1 cellular context compared by ENCODE assay signal in the genomic region with DNA sequence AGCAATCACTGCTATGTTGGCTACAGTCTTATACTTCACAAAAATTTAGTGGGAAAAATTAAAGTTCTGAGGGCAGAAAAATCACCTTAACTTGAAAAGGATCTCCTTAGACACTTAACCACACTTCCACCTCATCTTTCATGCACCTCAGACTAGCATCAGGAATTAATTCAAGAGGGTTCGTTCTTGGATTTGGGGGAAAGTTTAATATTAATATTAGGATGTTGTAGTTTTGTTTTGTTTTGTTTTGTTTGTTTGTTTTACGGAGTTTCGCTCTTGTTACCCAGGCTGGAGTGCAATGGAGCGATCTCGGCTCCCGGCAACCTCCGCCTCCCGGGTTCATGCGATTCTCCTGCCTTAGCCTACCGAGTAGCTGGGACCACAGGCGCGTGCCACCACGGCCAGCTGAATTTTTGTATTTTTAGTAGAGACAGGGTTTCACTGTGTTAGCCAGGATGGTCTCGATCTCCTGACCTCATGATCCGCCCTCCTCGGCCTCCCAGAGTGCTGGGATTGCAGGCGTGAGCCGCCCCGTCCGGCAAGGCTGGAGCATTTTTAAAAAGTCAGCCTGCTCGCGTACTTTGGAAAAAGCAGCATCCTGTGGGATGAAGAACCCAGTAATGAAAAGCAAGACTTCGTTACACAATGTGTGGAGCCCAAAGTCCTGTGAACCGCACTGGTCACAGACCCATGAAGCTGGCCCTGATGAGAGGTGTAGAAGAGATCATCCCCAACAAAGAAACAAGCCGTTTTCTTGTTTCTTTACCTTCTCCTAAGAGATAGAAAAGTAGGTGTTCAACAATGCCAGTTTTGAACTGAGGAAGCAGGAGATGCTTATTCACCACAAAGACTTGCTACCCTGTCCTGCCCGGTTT.
TF ChIP-seq lines count a peak whose summit lies in the region.

No MANE protein-coding gene starts in this region.

TF ChIP-seq in HepG2, 621 proteins besides CTCF, POLR2A, EP300 and RAD21 (continued from another document):
- TF ChIP-seq CBX2 (IDR thresholded peaks at IDR 0.05; ENCODE audit: low read depth, low read length) (no peak), CBX2 (CRISPR knock-in tag; IDR thresholded peaks at IDR 0.05; ENCODE audit: low read depth) (0 out of 2 replicates have a peak, but pooled peaks have one; percentile 50), ATF7 (IDR thresholded peaks at IDR 0.05) (no peak), ATF7 (CRISPR knock-in tag; IDR thresholded peaks at IDR 0.05) (no peak), ZNF556 (CRISPR knock-in tag; IDR thresholded peaks at IDR 0.05; ENCODE audit: borderline replicate concordance) (no peak), TSC22D2 (CRISPR knock-in tag; IDR thresholded peaks at IDR 0.05; ENCODE audit: borderline replicate concordance) (no peak), ZNF503 (CRISPR knock-in tag; IDR thresholded peaks at IDR 0.05) (0 out of 2 replicates have a peak, but pooled peaks have one; percentile 10), ATF6 (CRISPR knock-in tag; conservative IDR thresholded peaks at IDR 0.05) (no peak), AGO2 (optimal IDR thresholded peaks at IDR 0.05; ENCODE audit: low read depth, low read length) (no peak), ZBTB20 (CRISPR knock-in tag; IDR thresholded peaks at IDR 0.05; ENCODE audit: borderline replicate concordance, low read depth) (no peak), ZNF234 (CRISPR knock-in tag; conservative IDR thresholded peaks at IDR 0.05) (no peak), ZFP36L2 (CRISPR knock-in tag; IDR thresholded peaks at IDR 0.05) (no peak), GTF2F1 (IDR thresholded peaks at IDR 0.05; ENCODE audit: low read length) (no peak), TFE3 (CRISPR knock-in tag; IDR thresholded peaks at IDR 0.05) (no peak), ZNF224 (CRISPR knock-in tag; IDR thresholded peaks at IDR 0.05) (no peak), ZFP82 (CRISPR knock-in tag; IDR thresholded peaks at IDR 0.05; ENCODE audit: borderline replicate concordance) (no peak), CEBPG (CRISPR knock-in tag; IDR thresholded peaks at IDR 0.05) (peak; percentile 15; the same call in 1 of the 2 replicates), SCMH1 (CRISPR knock-in tag; IDR thresholded peaks at IDR 0.05; ENCODE audit: borderline replicate concordance) (no peak), RAD51 (IDR thresholded peaks at IDR 0.05; ENCODE audit: borderline replicate concordance) (no peak), ZNF629 (CRISPR knock-in tag; conservative IDR thresholded peaks at IDR 0.05) (no peak), CEBPB (IDR thresholded peaks at IDR 0.05; ENCODE audit: borderline replicate concordance, low read depth, low read length) (peak; percentile 40; the same call in 1 of the 2 replicates), HNF4A (CRISPR knock-in tag; IDR thresholded peaks at IDR 0.05) (peak; percentile 18; the same call in 1 of the 2 replicates)
- TF ChIP-seq, protein P1, sequence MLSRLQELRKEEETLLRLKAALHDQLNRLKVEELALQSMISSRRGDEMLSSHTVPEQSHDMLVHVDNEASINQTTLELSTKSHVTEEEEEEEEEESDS (CRISPR knock-in tag; IDR thresholded peaks at IDR 0.05; ENCODE audit: borderline replicate concordance): peak; percentile 18; the same call in 1 of the 2 replicates
- TF ChIP-seq, protein P2, sequence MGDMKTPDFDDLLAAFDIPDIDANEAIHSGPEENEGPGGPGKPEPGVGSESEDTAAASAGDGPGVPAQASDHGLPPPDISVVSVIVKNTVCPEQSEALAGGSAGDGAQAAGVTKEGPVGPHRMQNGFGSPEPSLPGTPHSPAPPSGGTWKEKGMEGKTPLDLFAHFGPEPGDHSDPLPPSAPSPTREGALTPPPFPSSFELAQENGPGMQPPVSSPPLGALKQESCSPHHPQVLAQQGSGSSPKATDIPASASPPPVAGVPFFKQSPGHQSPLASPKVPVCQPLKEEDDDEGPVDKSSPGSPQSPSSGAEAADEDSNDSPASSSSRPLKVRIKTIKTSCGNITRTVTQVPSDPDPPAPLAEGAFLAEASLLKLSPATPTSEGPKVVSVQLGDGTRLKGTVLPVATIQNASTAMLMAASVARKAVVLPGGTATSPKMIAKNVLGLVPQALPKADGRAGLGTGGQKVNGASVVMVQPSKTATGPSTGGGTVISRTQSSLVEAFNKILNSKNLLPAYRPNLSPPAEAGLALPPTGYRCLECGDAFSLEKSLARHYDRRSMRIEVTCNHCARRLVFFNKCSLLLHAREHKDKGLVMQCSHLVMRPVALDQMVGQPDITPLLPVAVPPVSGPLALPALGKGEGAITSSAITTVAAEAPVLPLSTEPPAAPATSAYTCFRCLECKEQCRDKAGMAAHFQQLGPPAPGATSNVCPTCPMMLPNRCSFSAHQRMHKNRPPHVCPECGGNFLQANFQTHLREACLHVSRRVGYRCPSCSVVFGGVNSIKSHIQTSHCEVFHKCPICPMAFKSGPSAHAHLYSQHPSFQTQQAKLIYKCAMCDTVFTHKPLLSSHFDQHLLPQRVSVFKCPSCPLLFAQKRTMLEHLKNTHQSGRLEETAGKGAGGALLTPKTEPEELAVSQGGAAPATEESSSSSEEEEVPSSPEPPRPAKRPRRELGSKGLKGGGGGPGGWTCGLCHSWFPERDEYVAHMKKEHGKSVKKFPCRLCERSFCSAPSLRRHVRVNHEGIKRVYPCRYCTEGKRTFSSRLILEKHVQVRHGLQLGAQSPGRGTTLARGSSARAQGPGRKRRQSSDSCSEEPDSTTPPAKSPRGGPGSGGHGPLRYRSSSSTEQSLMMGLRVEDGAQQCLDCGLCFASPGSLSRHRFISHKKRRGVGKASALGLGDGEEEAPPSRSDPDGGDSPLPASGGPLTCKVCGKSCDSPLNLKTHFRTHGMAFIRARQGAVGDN (CRISPR knock-in tag; IDR thresholded peaks at IDR 0.05): peak; percentile 16; the same call in 1 of the 2 replicates
- TF ChIP-seq, protein P3, sequence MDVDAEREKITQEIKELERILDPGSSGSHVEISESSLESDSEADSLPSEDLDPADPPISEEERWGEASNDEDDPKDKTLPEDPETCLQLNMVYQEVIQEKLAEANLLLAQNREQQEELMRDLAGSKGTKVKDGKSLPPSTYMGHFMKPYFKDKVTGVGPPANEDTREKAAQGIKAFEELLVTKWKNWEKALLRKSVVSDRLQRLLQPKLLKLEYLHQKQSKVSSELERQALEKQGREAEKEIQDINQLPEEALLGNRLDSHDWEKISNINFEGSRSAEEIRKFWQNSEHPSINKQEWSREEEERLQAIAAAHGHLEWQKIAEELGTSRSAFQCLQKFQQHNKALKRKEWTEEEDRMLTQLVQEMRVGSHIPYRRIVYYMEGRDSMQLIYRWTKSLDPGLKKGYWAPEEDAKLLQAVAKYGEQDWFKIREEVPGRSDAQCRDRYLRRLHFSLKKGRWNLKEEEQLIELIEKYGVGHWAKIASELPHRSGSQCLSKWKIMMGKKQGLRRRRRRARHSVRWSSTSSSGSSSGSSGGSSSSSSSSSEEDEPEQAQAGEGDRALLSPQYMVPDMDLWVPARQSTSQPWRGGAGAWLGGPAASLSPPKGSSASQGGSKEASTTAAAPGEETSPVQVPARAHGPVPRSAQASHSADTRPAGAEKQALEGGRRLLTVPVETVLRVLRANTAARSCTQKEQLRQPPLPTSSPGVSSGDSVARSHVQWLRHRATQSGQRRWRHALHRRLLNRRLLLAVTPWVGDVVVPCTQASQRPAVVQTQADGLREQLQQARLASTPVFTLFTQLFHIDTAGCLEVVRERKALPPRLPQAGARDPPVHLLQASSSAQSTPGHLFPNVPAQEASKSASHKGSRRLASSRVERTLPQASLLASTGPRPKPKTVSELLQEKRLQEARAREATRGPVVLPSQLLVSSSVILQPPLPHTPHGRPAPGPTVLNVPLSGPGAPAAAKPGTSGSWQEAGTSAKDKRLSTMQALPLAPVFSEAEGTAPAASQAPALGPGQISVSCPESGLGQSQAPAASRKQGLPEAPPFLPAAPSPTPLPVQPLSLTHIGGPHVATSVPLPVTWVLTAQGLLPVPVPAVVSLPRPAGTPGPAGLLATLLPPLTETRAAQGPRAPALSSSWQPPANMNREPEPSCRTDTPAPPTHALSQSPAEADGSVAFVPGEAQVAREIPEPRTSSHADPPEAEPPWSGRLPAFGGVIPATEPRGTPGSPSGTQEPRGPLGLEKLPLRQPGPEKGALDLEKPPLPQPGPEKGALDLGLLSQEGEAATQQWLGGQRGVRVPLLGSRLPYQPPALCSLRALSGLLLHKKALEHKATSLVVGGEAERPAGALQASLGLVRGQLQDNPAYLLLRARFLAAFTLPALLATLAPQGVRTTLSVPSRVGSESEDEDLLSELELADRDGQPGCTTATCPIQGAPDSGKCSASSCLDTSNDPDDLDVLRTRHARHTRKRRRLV (CRISPR knock-in tag; IDR thresholded peaks at IDR 0.05): peak; percentile 53; the same call in 1 of the 2 replicates
